Comparison of ENCODE assay signal across 8 cellular contexts in genomic region chr3:115146418-115147328, GRCh38. TPM values are rescaled to one million over a fixed set of nuclear protein-coding genes. Genes with fewer than 3 reads are reported as not detected.
A peak's percentile ranks its signal among the peaks of the same experiment; 100 is the strongest.
DNase-seq lines count a peak whose midpoint lies in the region; ATAC-seq and TF ChIP-seq lines count a peak whose summit lies in the region.

TSS of gene ZBTB20 (minus strand) at chr3:115147288.

- no peaks in the 10 kb centered on the region for H3K27me3 Mint-ChIP-seq in activated naive CD8-positive, alpha-beta T cell treated with anti-CD3 and anti-CD28 coated beads, Interleukin-2, amount 50 U/mL, for 24 hours

- H3K36me3 Mint-ChIP-seq in activated naive CD8-positive, alpha-beta T cell treated with anti-CD3 and anti-CD28 coated beads, Interleukin-2, amount 50 U/mL, for 24 hours (ENCODE audit: low read depth), result peaks cover 4% of the 10 kb centered on the region

- H3K36me3 ChIP-seq in DND-41 (ENCODE audit: insufficient read depth, low read length), result no peaks in the 10 kb centered on the region
- no peaks in the 10 kb centered on the region for H3K36me3 ChIP-seq in KMS-11 (ENCODE audit: insufficient read depth)
- H3K36me3 ChIP-seq in heart left ventricle, result no peaks in the 10 kb centered on the region
- H3K36me3 ChIP-seq in upper lobe of right lung, result no peaks in the 10 kb centered on the region

- H3K9ac ChIP-seq in DND-41 (ENCODE audit: low read depth, low read length) (peak within 1 kb of the TSS; percentile 98), KMS-11 (peak within 1 kb of the TSS; percentile 84)

- H2AFZ ChIP-seq in DND-41 (ENCODE audit: low read depth, low read length), result peak within 1 kb of the TSS; percentile 84
- H2AFZ ChIP-seq in KMS-11 (ENCODE audit: low read depth), result peak within 1 kb of the TSS; percentile 86

- intact Hi-C loops in heart left ventricle (cut with DNase I), result loop anchor here in 9 of 10 donors (2.0 to 10.0 kb wide), 8 partner anchors 44 to 1399 kb away; partner anchors contain the start of genes ATP6V1A (in 1 of the 9) and NAA50 (in 1 of the 9)
- intact Hi-C loops in posterior cingulate gyrus (cut with DNase I), result loop anchor here (5.0 to 10.0 kb wide), 4 partner anchors 322 to 759 kb away; no protein-coding TSS in a partner anchor
- intact Hi-C loops in upper lobe of right lung (cut with DNase I), result no loop called here

- TF ChIP-seq CTCF in DND-41 (IDR thresholded peaks at IDR 0.05; ENCODE audit: borderline replicate concordance, extremely low read depth, low read length, poor library complexity, severe bottlenecking) (no peak), KMS-11 (conservative IDR thresholded peaks at IDR 0.05; ENCODE audit: low read depth, low read length) (no peak), heart left ventricle (IDR thresholded peaks at IDR 0.05) (no peak), upper lobe of right lung (IDR thresholded peaks at IDR 0.05) (no peak)

- H3K4me3 ChIP-seq in DND-41 (ENCODE audit: low read depth in 1 of 2, low read length in 2 of 2), result peak within 1 kb of the TSS; percentile 84 to 92
- H3K4me3 ChIP-seq in KMS-11 (IDR thresholded peaks at IDR 0.05; ENCODE audit: insufficient read depth, low read depth, low read length), result peak within 1 kb of the TSS; percentile 89
- H3K4me3 ChIP-seq in heart left ventricle, result peak within 1 kb of the TSS; percentile 75 to 98 (median 86)
- H3K4me3 ChIP-seq in upper lobe of right lung, result peak within 1 kb of the TSS; percentile 84

- H3K4me2 ChIP-seq in DND-41 (ENCODE audit: insufficient read depth, low read length) (peak within 1 kb of the TSS; percentile 92), KMS-11 (peak within 1 kb of the TSS; percentile 61)

- no peaks in the 10 kb centered on the region for H4K20me1 ChIP-seq in DND-41 (ENCODE audit: insufficient read depth, low read length)
- no peaks in the 10 kb centered on the region for H4K20me1 ChIP-seq in KMS-11 (ENCODE audit: insufficient read depth)

- H3K4me1 ChIP-seq in DND-41 (ENCODE audit: insufficient read depth, low read length) (peaks cover 25% of the 10 kb centered on the region), KMS-11 (ENCODE audit: low read depth, poor library complexity, severe bottlenecking) (peaks cover 23% of the 10 kb centered on the region), heart left ventricle (peaks cover 0 to 28% (median 15%) of the 10 kb centered on the region in 12 donors), upper lobe of right lung (peaks cover 6% of the 10 kb centered on the region)

- ATAC-seq in DND-41 (ENCODE audit: insufficient read depth, low read depth) (peak; percentile 29), GM21717 (IDR thresholded peaks at IDR 0.05; ENCODE audit: unreplicated experiment) (peak; percentile 30), heart left ventricle (peak; percentile 5 to 54 (median 30)), upper lobe of right lung (peak; percentile 50)
- ATAC-seq in activated naive CD8-positive, alpha-beta T cell treated with anti-CD3 and anti-CD28 coated beads, Interleukin-2, amount 50 U/mL, for 24 hours, result peak; percentile 14

- H3K79me2 ChIP-seq in DND-41 (ENCODE audit: insufficient read depth, low read length) (peaks cover 14% of the 10 kb centered on the region), KMS-11 (ENCODE audit: insufficient read depth, low read depth) (no peaks in the 10 kb centered on the region)

- peak in 1 of 2 donors; percentile 26 for TF ChIP-seq POLR2A in heart left ventricle (IDR thresholded peaks at IDR 0.05)

- DNase-seq in DND-41, result peak; percentile 84
- peak; percentile 48 to 60 for DNase-seq in SW 1271 (lab: John Stamatoyannopoulos, UW)
- DNase-seq in activated naive CD8-positive, alpha-beta T cell treated with anti-CD3 and anti-CD28 coated beads, Interleukin-2, amount 50 U/mL, for 24 hours, result peak; percentile 72
- peak; percentile 60 to 82 (median 73) for DNase-seq in heart left ventricle
- DNase-seq in posterior cingulate gyrus, result peak in 9 of 10 donors; percentile 24 to 91 (median 46)
- DNase-seq in upper lobe of right lung, result peak; percentile 87

- H3K27ac Mint-ChIP-seq in activated naive CD8-positive, alpha-beta T cell treated with anti-CD3 and anti-CD28 coated beads, Interleukin-2, amount 50 U/mL, for 24 hours, result peak within 1 kb of the TSS; percentile 96

- H3K9me3 Mint-ChIP-seq in activated naive CD8-positive, alpha-beta T cell treated with anti-CD3 and anti-CD28 coated beads, Interleukin-2, amount 50 U/mL, for 24 hours, result no peaks in the 10 kb centered on the region

- H3K27ac ChIP-seq in DND-41 (ENCODE audit: low read length) (peak within 1 kb of the TSS; percentile 93), KMS-11 (peak within 1 kb of the TSS; percentile 73), heart left ventricle (peak within 1 kb of the TSS; percentile 96 to 100 (median 98)), upper lobe of right lung (peak within 1 kb of the TSS; percentile 97)

- H3K27me3 ChIP-seq in DND-41 (ENCODE audit: insufficient read depth, low read length, poor library complexity) (no peaks in the 10 kb centered on the region), KMS-11 (ENCODE audit: insufficient read depth, low read depth) (no peaks in the 10 kb centered on the region), heart left ventricle (no peaks in the 10 kb centered on the region), upper lobe of right lung (no peaks in the 10 kb centered on the region)

- WGBS in heart left ventricle, 4 donors, result 0 to 1% (median 1%) methylated on average over 31 to 72 of the region's 72 CpGs

- peak within 1 kb of the TSS; percentile 93 for H3K4me3 Mint-ChIP-seq in activated naive CD8-positive, alpha-beta T cell treated with anti-CD3 and anti-CD28 coated beads, Interleukin-2, amount 50 U/mL, for 24 hours

- H3K9me3 ChIP-seq in DND-41 (ENCODE audit: insufficient read depth, low read length, severe bottlenecking), result no peaks in the 10 kb centered on the region
- H3K9me3 ChIP-seq in heart left ventricle, result no peaks in the 10 kb centered on the region
- H3K9me3 ChIP-seq in upper lobe of right lung, result no peaks in the 10 kb centered on the region

- peaks cover 31% of the 10 kb centered on the region for H3K4me1 Mint-ChIP-seq in activated naive CD8-positive, alpha-beta T cell treated with anti-CD3 and anti-CD28 coated beads, Interleukin-2, amount 50 U/mL, for 24 hours

RNA-seq across cellular contexts. Expression of gene ZBTB20, which starts in this region (rescaled TPM):
- total RNA-seq in heart left ventricle, result 100 to 1,000 TPM in 2 of 9 donors, 10 to 100 TPM in 7; 43.1 to 109 (median 96.9) TPM
- polyA plus RNA-seq in heart left ventricle, result 1 to 10 TPM; 6.2 to 6.5 TPM
- total RNA-seq in upper lobe of right lung, result 61.0 TPM

Comparison
In these comparisons a context has a peak if more than half of its experiments do, and no peak if none do; other contexts are left out.
1. Peak in every context shown above with its lines: DNase-seq, ATAC-seq, H3K4me3 ChIP-seq and H3K27ac ChIP-seq.